In the genomic region with DNA sequence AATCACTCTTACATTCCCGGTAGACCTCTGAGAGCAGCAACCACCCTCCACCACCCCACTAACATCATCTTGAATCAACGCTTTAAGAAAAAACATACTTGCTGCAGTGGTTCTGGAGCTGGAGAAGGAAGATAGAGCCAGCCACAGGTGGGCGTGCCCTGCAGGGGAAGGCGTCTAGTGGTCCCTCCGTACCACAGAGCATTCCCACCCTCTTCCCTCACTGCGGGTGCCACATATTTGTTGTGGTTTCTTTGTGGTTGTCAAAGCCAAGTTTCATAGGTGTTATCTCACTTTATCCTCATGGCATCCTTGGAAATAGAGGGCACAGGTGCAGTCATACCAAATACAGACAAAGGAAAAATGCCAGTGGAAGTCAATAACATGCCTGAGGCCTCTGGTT, we compare ENCODE assay signal across 22 cellular contexts. TPM values are rescaled to one million over a fixed set of nuclear protein-coding genes. Genes with fewer than 3 reads are reported as not detected.
A peak's percentile ranks its signal among the peaks of the same experiment; 100 is the strongest.
DNase-seq lines count a peak whose midpoint lies in the region; ATAC-seq, FAIRE-seq and TF ChIP-seq lines count a peak whose summit lies in the region.
"Had no signal": no experiment of that assay in that cellular context is flagged by ENCODE, and none has a peak within 500 bp of the region (broad histone marks: within the 10 kb centered on the region; RNA-seq: fewer than 3 reads in every experiment).

No MANE protein-coding gene starts in this region.

- H2BK20ac ChIP-seq in IMR-90 (ENCODE audit: low read depth, low read length): peak overlapping the region; percentile 85

- no peak for TF ChIP-seq CTCF in IMR-90 (conservative IDR thresholded peaks at IDR 0.05; ENCODE audit: low read depth, low read length)
- TF ChIP-seq CTCF in chondrocyte (IDR thresholded peaks at IDR 0.05): no peak
- TF ChIP-seq CTCF in pancreas (IDR thresholded peaks at IDR 0.05): no peak

- H3K4me1 ChIP-seq in IMR-90 (ENCODE audit: control insufficient read depth, insufficient read depth, low read length) (peaks cover 57% of the 10 kb centered on the region), mucosa of rectum (ENCODE audit: control insufficient read depth in 2 of 2, insufficient read depth in 2 of 2, low read length in 2 of 2) (peaks cover 0 to 5% of the 10 kb centered on the region in 2 donors), stomach smooth muscle (ENCODE audit: control insufficient read depth, insufficient read depth, low read length) (peaks cover 82% of the 10 kb centered on the region), pancreas (no peaks in the 10 kb centered on the region)

- H3K79me1 ChIP-seq in IMR-90 (ENCODE audit: low read depth in 1 of 2, low read length in 2 of 2): peaks cover 36 to 90% of the 10 kb centered on the region in 2 experiments

- FAIRE-seq in HTR-8/SVneo (lab: Jason Lieb, UNC) (no peak), pancreas (lab: Jason Lieb, UNC) (no peak)
- FAIRE-seq: bronchial epithelial cell, HepG2 had no signal

- H3K36me3 Mint-ChIP-seq in chondrocyte (ENCODE audit: low read depth): peaks cover 33% of the 10 kb centered on the region
- H3K36me3 Mint-ChIP-seq: activated CD4-positive, alpha-beta memory T cell treated with anti-CD3 and anti-CD28 coated beads for 36 hours; activated naive CD8-positive, alpha-beta T cell; CD8-positive, alpha-beta T cell; stimulated activated effector memory CD8-positive, alpha-beta T cell treated with anti-CD3 and anti-CD28 coated beads, Interleukin-12 subunit alpha, Interleukin-12 subunit beta, amount 100 ng/mL, for 72 hours had no signal

- peak overlapping the region; percentile 3 to 77 for H4K8ac ChIP-seq in IMR-90 (ENCODE audit: low read depth in 2 of 2, low read length in 2 of 2)

- no peaks in the 10 kb centered on the region for H3K9me3 Mint-ChIP-seq in chondrocyte (ENCODE audit: low read depth)
- H3K9me3 Mint-ChIP-seq: activated CD4-positive, alpha-beta memory T cell treated with anti-CD3 and anti-CD28 coated beads for 36 hours; CD8-positive, alpha-beta T cell had no signal

- H3K18ac ChIP-seq in IMR-90 (ENCODE audit: low read depth, low read length): peak overlapping the region; percentile 42

- peak overlapping the region; percentile 95 for H2BK5ac ChIP-seq in IMR-90 (ENCODE audit: low read depth, low read length, poor library complexity, severe bottlenecking)

- TF ChIP-seq RAD21 in IMR-90 (IDR thresholded peaks at IDR 0.05; ENCODE audit: low read length): no peak

- H3K27ac ChIP-seq in IMR-90 (ENCODE audit: insufficient read depth, low read length) (peak overlapping the region; percentile 26), mucosa of rectum (ENCODE audit: low read depth in 2 of 2, low read length in 2 of 2) (peak overlapping the region; percentile 28 to 57), stomach smooth muscle (ENCODE audit: low read length) (peak overlapping the region; percentile 100), pancreas (no peak overlapping the region)

- H2BK15ac ChIP-seq in IMR-90 (ENCODE audit: low read depth, low read length): peak overlapping the region; percentile 13; the same call in 2 of the 3 replicates

- H2AFZ ChIP-seq in IMR-90 (replicated peaks; ENCODE audit: low read length, poor library complexity): no peak overlapping the region

- peak overlapping the region; percentile 89 for H2BK120ac ChIP-seq in IMR-90 (ENCODE audit: low read depth, low read length)

- peaks cover 23% of the 10 kb centered on the region for H3K36me3 ChIP-seq in IMR-90 (ENCODE audit: control insufficient read depth, insufficient read depth, low read length)
- H3K36me3 ChIP-seq in mucosa of rectum (ENCODE audit: control insufficient read depth in 2 of 2, insufficient read depth in 2 of 2, low read length in 2 of 2): no peaks in the 10 kb centered on the region
- H3K36me3 ChIP-seq in stomach smooth muscle (ENCODE audit: control insufficient read depth in 2 of 2, insufficient read depth in 2 of 2, low read length in 2 of 2): peaks cover 5 to 10% of the 10 kb centered on the region in 2 donors
- H3K36me3 ChIP-seq in pancreas: no peaks in the 10 kb centered on the region

- peaks cover 59% of the 10 kb centered on the region for H3K9me1 ChIP-seq in IMR-90 (ENCODE audit: insufficient read depth, low read length)

- H3K56ac ChIP-seq in IMR-90 (ENCODE audit: extremely low read depth, insufficient read depth, low read length): 0 out of 2 replicates have a peak overlapping the region, but pooled peaks have one; percentile 24

- H3K4me3 ChIP-seq in IMR-90 (ENCODE audit: insufficient read depth, low read depth, low read length): no peak overlapping the region
- H3K4me3 ChIP-seq in mucosa of rectum (ENCODE audit: low read length in 2 of 2): no peak overlapping the region
- peak overlapping the region; percentile 36 to 41 for H3K4me3 ChIP-seq in stomach smooth muscle (ENCODE audit: low read length in 2 of 2)
- no peak overlapping the region for H3K4me3 ChIP-seq in pancreas
- H3K4me3 ChIP-seq: lung had no signal

- peak overlapping the region; percentile 26 for H4K5ac ChIP-seq in IMR-90 (ENCODE audit: low read depth, low read length)

- WGBS in IMR-90 (ENCODE audit: extremely low coverage in 2 of 2, insufficient read length in 1 of 2), 2 experiments: no CpG with 5 or more reads among the region's 6 CpGs
- 70 to 80% methylated on average over 6 of the region's 6 CpGs for WGBS in pancreas, 2 donors

- no peaks in the 10 kb centered on the region for H3K27me3 ChIP-seq in IMR-90 (ENCODE audit: control insufficient read depth, insufficient read depth, low read length)
- no peaks in the 10 kb centered on the region for H3K27me3 ChIP-seq in mucosa of rectum (ENCODE audit: control insufficient read depth in 2 of 2, insufficient read depth in 2 of 2, low read length in 2 of 2)
- no peaks in the 10 kb centered on the region for H3K27me3 ChIP-seq in stomach smooth muscle (ENCODE audit: control insufficient read depth in 1 of 2, insufficient read depth in 2 of 2, low read length in 2 of 2)
- H3K27me3 ChIP-seq in pancreas: no peaks in the 10 kb centered on the region

- H3K4me3 Mint-ChIP-seq in chondrocyte (ENCODE audit: unreplicated experiment): no peak overlapping the region
- H3K4me3 Mint-ChIP-seq: activated CD4-positive, alpha-beta memory T cell treated with anti-CD3 and anti-CD28 coated beads for 36 hours; activated naive CD8-positive, alpha-beta T cell; activated T-cell treated with anti-CD3 and anti-CD28 coated beads, Interleukin-2, amount 50 U/mL, for 4 hours; CD8-positive, alpha-beta T cell; stimulated activated effector memory CD8-positive, alpha-beta T cell treated with anti-CD3 and anti-CD28 coated beads, Interleukin-12 subunit alpha, Interleukin-12 subunit beta, amount 100 ng/mL, for 72 hours had no signal

- TF ChIP-seq POLR2A in IMR-90 (IDR thresholded peaks at IDR 0.05; ENCODE audit: low read depth, low read length): no peak

- H3K14ac ChIP-seq in IMR-90 (replicated peaks; ENCODE audit: low read depth, low read length): peak overlapping the region; percentile 82

- no peak for ATAC-seq in IMR-90 (ENCODE audit: low read depth)
- no peak for ATAC-seq in pancreas
- no peak for ATAC-seq in HG03442 (IDR thresholded peaks at IDR 0.05; ENCODE audit: unreplicated experiment)
- ATAC-seq: activated T-cell treated with anti-CD3 and anti-CD28 coated beads, Interleukin-2, amount 50 U/mL, for 4 hours; CD8-positive, alpha-beta T cell; HepG2; stimulated activated effector memory CD8-positive, alpha-beta T cell treated with anti-CD3 and anti-CD28 coated beads, Interleukin-12 subunit alpha, Interleukin-12 subunit beta, amount 100 ng/mL, for 72 hours had no signal

- H3K27me3 Mint-ChIP-seq in chondrocyte (ENCODE audit: low read depth): no peaks in the 10 kb centered on the region

- H2AK9ac ChIP-seq in IMR-90 (replicated peaks; ENCODE audit: low read depth, low read length, poor library complexity): peak overlapping the region; percentile 50

- H3K4me2 ChIP-seq in IMR-90 (ENCODE audit: low read depth, low read length): peak overlapping the region; percentile 3

- H3K4ac ChIP-seq in IMR-90 (ENCODE audit: low read depth, low read length): peak overlapping the region; percentile 84

- H3K27ac Mint-ChIP-seq in chondrocyte (ENCODE audit: unreplicated experiment): peak overlapping the region; percentile 98
- H3K27ac Mint-ChIP-seq: activated CD4-positive, alpha-beta memory T cell treated with anti-CD3 and anti-CD28 coated beads for 36 hours; activated naive CD8-positive, alpha-beta T cell; CD8-positive, alpha-beta T cell; stimulated activated effector memory CD8-positive, alpha-beta T cell treated with anti-CD3 and anti-CD28 coated beads, Interleukin-12 subunit alpha, Interleukin-12 subunit beta, amount 100 ng/mL, for 72 hours had no signal

- intact Hi-C loops in IMR-90 (cut with micrococcal nuclease): no loop called here
- intact Hi-C loops in pancreas (cut with DNase I): no loop called here

- BruUV-seq in IMR-90 (replicated peaks; lab: Mats Ljungman, UMichigan): TSS peak; percentile 59

- CTCF ChIA-PET in IMR-90 (lab: Yijun Ruan, JAX): no interaction called here

- DNase-seq in IMR-90: no peak
- no peak for DNase-seq in chondrocyte (ENCODE audit: low spot score)
- no peak for DNase-seq in MV-4-11 (lab: John Stamatoyannopoulos, UW)
- no peak for DNase-seq in HTR-8/SVneo (ENCODE audit: insufficient read length, low spot score)
- no peak for DNase-seq in pancreas
- DNase-seq: activated CD4-positive, alpha-beta memory T cell treated with anti-CD3 and anti-CD28 coated beads for 36 hours; activated T-cell treated with anti-CD3 and anti-CD28 coated beads, Interleukin-2, amount 50 U/mL, for 4 hours; CD8-positive, alpha-beta T cell; DMS79; MM.1S; NCI-H187; NCI-H446; stimulated activated CD4-positive, alpha-beta T cell treated with anti-CD3 and anti-CD28 coated beads, Interleukin-15, amount 100 ng/mL, for 24 hours; SW 1271 had no signal

- H3K23ac ChIP-seq in IMR-90 (ENCODE audit: low read depth, low read length): peak overlapping the region; percentile 86; the same call in 1 of the 2 replicates

- in situ Hi-C loops in IMR-90 (cut with MboI; ENCODE audit: low sequenced_read_pairs): no loop called here

- dilution Hi-C loops in IMR-90 (cut with HindIII; ENCODE audit: low sequenced_read_pairs, unreplicated experiment): no loop called here

- H3K9ac ChIP-seq in IMR-90 (ENCODE audit: low read depth, low read length): no peak overlapping the region
- H3K9ac ChIP-seq in mucosa of rectum (ENCODE audit: low read depth in 1 of 2, low read length in 2 of 2): no peak overlapping the region
- H3K9ac ChIP-seq in stomach smooth muscle (ENCODE audit: low read length in 2 of 2): peak overlapping the region; percentile 36 to 44

- H3K9me3 ChIP-seq in IMR-90 (ENCODE audit: control insufficient read depth, insufficient read depth, low read length) (no peaks in the 10 kb centered on the region), mucosa of rectum (ENCODE audit: control insufficient read depth in 2 of 2, low read length in 2 of 2) (no peaks in the 10 kb centered on the region), stomach smooth muscle (ENCODE audit: control insufficient read depth in 2 of 2, low read length in 2 of 2) (no peaks in the 10 kb centered on the region), pancreas (no peaks in the 10 kb centered on the region)

- H2AK5ac ChIP-seq in IMR-90 (ENCODE audit: low read depth, low read length): peak overlapping the region; percentile 93

- H4K20me1 ChIP-seq in IMR-90 (ENCODE audit: insufficient read depth, low read length): peaks cover 53% of the 10 kb centered on the region

- peak overlapping the region; percentile 60 for H4K91ac ChIP-seq in IMR-90 (ENCODE audit: insufficient read depth, low read depth, low read length)

- peaks cover 100% of the 10 kb centered on the region for H3K4me1 Mint-ChIP-seq in chondrocyte (ENCODE audit: low read depth)
- H3K4me1 Mint-ChIP-seq: stimulated activated effector memory CD8-positive, alpha-beta T cell treated with anti-CD3 and anti-CD28 coated beads, Interleukin-12 subunit alpha, Interleukin-12 subunit beta, amount 100 ng/mL, for 72 hours had no signal

- POLR2A ChIA-PET in IMR-90 (lab: Charles Lee; ENCODE audit: unreplicated experiment): no interaction called here

RNA-seq across cellular contexts. Expression of a gene that starts 22.2 kb away (rescaled TPM):
- total RNA-seq in IMR-90 (2012; rRNA removed) (90.7 and 97.5 TPM in 2 replicates), chondrocyte (1,370 to 2,411 TPM (median 2,366 TPM) in 3 replicates), pancreas (100 to 1,000 TPM in 1 of 6 donors, 10 to 100 TPM in 5; 18.4 to 130 (median 46.9) TPM)
- polyA plus RNA-seq in IMR-90 (2012; rRNA removed) (457 and 533 TPM in 2 replicates), pancreas (10 to 100 TPM; 37.0 to 46.6 TPM)
- 220 and 733 TPM in 2 replicates for polyA plus RNA-seq in IMR-90 (2012; cell fraction: cytosol; rRNA removed)
- polyA plus RNA-seq in IMR-90 (2012; cell fraction: nucleus; rRNA removed; ENCODE audit: low replicate concordance): 553 and 1,147 TPM in 2 replicates
- total RNA-seq: activated CD4-positive, alpha-beta memory T cell treated with anti-CD3 and anti-CD28 coated beads for 36 hours; CD8-positive, alpha-beta T cell had no signal

RNA-seq across cellular contexts. Expression of a gene that starts 22.3 kb away (rescaled TPM):
- total RNA-seq in IMR-90 (2012; rRNA removed): 230 and 263 TPM in 2 replicates
- 301 and 337 TPM in 2 replicates for polyA plus RNA-seq in IMR-90 (2012; rRNA removed)
- polyA plus RNA-seq in IMR-90 (2012; cell fraction: cytosol; rRNA removed): 173 and 272 TPM in 2 replicates
- 217 and 287 TPM in 2 replicates for polyA plus RNA-seq in IMR-90 (2012; cell fraction: nucleus; rRNA removed; ENCODE audit: low replicate concordance)
- 2,319 to 5,210 TPM (median 5,209 TPM) in 3 replicates for total RNA-seq in chondrocyte
- 100 to 1,000 TPM in 2 of 6 donors, 10 to 100 TPM in 4; 20.7 to 167 (median 51.7) TPM for total RNA-seq in pancreas
- polyA plus RNA-seq in pancreas: 10 to 100 TPM; 22.5 to 35.0 TPM
- total RNA-seq: activated CD4-positive, alpha-beta memory T cell treated with anti-CD3 and anti-CD28 coated beads for 36 hours; CD8-positive, alpha-beta T cell; HepG2 had no signal
- polyA plus RNA-seq: HepG2 had no signal

Comparison
In these comparisons a context has a peak if more than half of its experiments do, and no peak if none do; other contexts are left out.
1. H3K27ac ChIP-seq: peak in IMR-90 (single experiment), mucosa of rectum (2 of 2) and stomach smooth muscle (single experiment); none in pancreas (0 of 4).
2. H3K4me3 ChIP-seq: peak in stomach smooth muscle (2 of 2); none in IMR-90 (single experiment), mucosa of rectum (0 of 2) and pancreas (0 of 4).
3. H3K9ac ChIP-seq: peak in stomach smooth muscle (2 of 2); none in IMR-90 (single experiment) and mucosa of rectum (0 of 2).
4. RNA of a gene that starts 22.2 kb away (total RNA-seq): 1,370 to 2,411 TPM in chondrocyte; 90.7 to 97.5 TPM in IMR-90 and 18.4 to 130 TPM in pancreas; every median in the first group is over 10 times any median in the second.